In genomic region chr9:128723352-128723865, GRCh38 we compare ENCODE assay signal across 8 cellular contexts. TPM values are rescaled to one million over a fixed set of nuclear protein-coding genes. Genes with fewer than 3 reads are reported as not detected.
DNase-seq lines count a peak whose midpoint lies in the region; ATAC-seq and TF ChIP-seq lines count a peak whose summit lies in the region.

No MANE protein-coding gene starts in this region.

- H3K27me3 Mint-ChIP-seq in brain = peaks cover 4% of the 10 kb centered on the region

- peaks cover 0 to 4% (median 0%) of the 10 kb centered on the region in 5 experiments for H3K9me3 Mint-ChIP-seq in brain

- H3K23ac ChIP-seq in mesenchymal stem cell (ENCODE audit: low read length in 2 of 2) = peak overlapping the region in 1 of 2 experiments; percentile 61

- H3K4me1 ChIP-seq in heart right ventricle (peaks cover 0 to 25% (median 9%) of the 10 kb centered on the region in 9 donors), mesenchymal stem cell (ENCODE audit: control insufficient read depth, insufficient read depth, low read depth, low read length) (peaks cover 25% of the 10 kb centered on the region), aorta (ENCODE audit: control insufficient read depth in 1 of 2, insufficient read depth in 2 of 2, low read length in 2 of 2) (no peaks in the 10 kb centered on the region)

- H4K8ac ChIP-seq in mesenchymal stem cell (ENCODE audit: low read length) = peak overlapping the region; percentile 47

- ATAC-seq in heart right ventricle (no peak), aorta (ENCODE audit: low FRiP score) (no peak), GM18858 (IDR thresholded peaks at IDR 0.05; ENCODE audit: unreplicated experiment) (no peak)

- H2BK120ac ChIP-seq in mesenchymal stem cell (ENCODE audit: low read depth, low read length) = no peak overlapping the region

- H2AK5ac ChIP-seq in mesenchymal stem cell (ENCODE audit: low read length, severe bottlenecking) = no peak overlapping the region

- peak overlapping the region in 4 of 5 experiments; percentile 16 to 85 (median 72) for H3K27ac Mint-ChIP-seq in brain

- no peak overlapping the region for H2BK12ac ChIP-seq in mesenchymal stem cell (ENCODE audit: low read length in 2 of 2)

- H3K4me1 Mint-ChIP-seq in brain = peaks cover 17% of the 10 kb centered on the region

- H3K79me1 ChIP-seq in mesenchymal stem cell (replicated peaks; ENCODE audit: low read length, poor library complexity, severe bottlenecking) = peaks cover 2% of the 10 kb centered on the region

- intact Hi-C loops in heart right ventricle (cut with DNase I) (loop anchor here in 1 of 10 donors (2.0 kb wide), 1 partner anchor 17 kb away; no protein-coding TSS in a partner anchor), cardiac septum (cut with DNase I) (no loop called here), aorta (cut with DNase I) (no loop called here)

- H3K18ac ChIP-seq in mesenchymal stem cell (ENCODE audit: low read depth in 1 of 2, low read length in 2 of 2) = peak overlapping the region in 1 of 2 experiments; percentile 90

- H3K27ac ChIP-seq in heart right ventricle = peak overlapping the region in 9 of 10 donors; percentile 49 to 86 (median 71)
- H3K27ac ChIP-seq in mesenchymal stem cell (ENCODE audit: low read length, poor library complexity, severe bottlenecking) = no peak overlapping the region
- peak overlapping the region in 1 of 2 donors; percentile 72 for H3K27ac ChIP-seq in aorta (ENCODE audit: low read depth in 1 of 2, low read length in 2 of 2)

- no peak overlapping the region for H4K91ac ChIP-seq in mesenchymal stem cell (ENCODE audit: low read length)

- H3K4me3 ChIP-seq in heart right ventricle = peak overlapping the region; percentile 27 to 81 (median 69)
- H3K4me3 ChIP-seq in mesenchymal stem cell (ENCODE audit: insufficient read depth in 1 of 2, low read depth in 1 of 2, low read length in 2 of 2) = peak overlapping the region; percentile 80 to 91
- peak overlapping the region in 1 of 2 donors; percentile 27 for H3K4me3 ChIP-seq in aorta (ENCODE audit: low read length in 2 of 2)

- WGBS in heart right ventricle, 2 donors = 47 to 52% methylated on average over 7 of the region's 7 CpGs
- WGBS in mesenchymal stem cell = 46% methylated on average over 7 of the region's 7 CpGs
- 40 to 43% methylated on average over 7 of the region's 7 CpGs for WGBS in aorta, 2 donors

- no peak overlapping the region for H2BK15ac ChIP-seq in mesenchymal stem cell (ENCODE audit: low read depth, poor library complexity, severe bottlenecking)

- H3K36me3 Mint-ChIP-seq in brain = no peaks in the 10 kb centered on the region

- no peak for DNase-seq in heart right ventricle
- no peak for DNase-seq in cardiac septum (ENCODE audit: low spot score)
- DNase-seq in mesenchymal stem cell = peak; percentile 10
- no peak for DNase-seq in aorta
- no peak for DNase-seq in DMS153 (lab: John Stamatoyannopoulos, UW)
- no peak for DNase-seq in COR-L47 (lab: John Stamatoyannopoulos, UW)

- H3K27me3 ChIP-seq in heart right ventricle = no peaks in the 10 kb centered on the region
- H3K27me3 ChIP-seq in mesenchymal stem cell (ENCODE audit: control insufficient read depth in 1 of 2, insufficient read depth in 1 of 2, low read length in 2 of 2) = no peaks in the 10 kb centered on the region
- H3K27me3 ChIP-seq in aorta (ENCODE audit: control insufficient read depth in 1 of 2, insufficient read depth in 2 of 2, low read length in 1 of 2) = no peaks in the 10 kb centered on the region

- peak overlapping the region in 1 of 2 experiments; percentile 82 for H3K14ac ChIP-seq in mesenchymal stem cell (ENCODE audit: low read length in 2 of 2)

- peak overlapping the region; percentile 79 for H3K4me2 ChIP-seq in mesenchymal stem cell (ENCODE audit: low read length, poor library complexity, severe bottlenecking)

- TF ChIP-seq CTCF in heart right ventricle (IDR thresholded peaks at IDR 0.05) (no peak), brain (conservative IDR thresholded peaks at IDR 0.05) (no peak)

- peak overlapping the region in 1 of 2 experiments; percentile 67 for H3K4ac ChIP-seq in mesenchymal stem cell (ENCODE audit: low read depth in 1 of 2, low read length in 2 of 2)

- peaks cover 0 to 25% (median 0%) of the 10 kb centered on the region in 9 donors for H3K36me3 ChIP-seq in heart right ventricle
- H3K36me3 ChIP-seq in mesenchymal stem cell (ENCODE audit: control insufficient read depth in 1 of 2, insufficient read depth in 2 of 2, low read depth in 1 of 2, low read length in 2 of 2) = peaks cover 5 to 33% of the 10 kb centered on the region in 2 experiments
- no peaks in the 10 kb centered on the region for H3K36me3 ChIP-seq in aorta (ENCODE audit: control insufficient read depth in 1 of 2, insufficient read depth in 2 of 2, low read length in 1 of 2)

- H3K9me3 ChIP-seq in heart right ventricle (no peaks in the 10 kb centered on the region), mesenchymal stem cell (ENCODE audit: control insufficient read depth, low read length) (no peaks in the 10 kb centered on the region), aorta (ENCODE audit: control insufficient read depth, low read length) (no peaks in the 10 kb centered on the region)

- H2AFZ ChIP-seq in mesenchymal stem cell (ENCODE audit: low read depth, low read length) = peak overlapping the region; percentile 46

- peak overlapping the region; percentile 87 for H3K9ac ChIP-seq in mesenchymal stem cell (ENCODE audit: low read length)

- H2BK5ac ChIP-seq in mesenchymal stem cell (ENCODE audit: low read depth, low read length, poor library complexity, severe bottlenecking) = no peak overlapping the region

- peak overlapping the region; percentile 83 to 90 (median 86) for H3K4me3 Mint-ChIP-seq in brain

RNA-seq across cellular contexts. Expression of gene ZDHHC12, which starts 0.5 kb away (rescaled TPM):
- total RNA-seq in heart right ventricle (10 to 100 TPM in 2 of 10 donors, 1 to 10 TPM in 8; 4.1 to 22.5 (median 6.0) TPM), cardiac septum (7.4 TPM), aorta (10 to 100 TPM; 11.2 to 13.1 TPM)
- polyA plus RNA-seq in heart right ventricle (10 to 100 TPM; 15.2 to 36.6 TPM), brain (ENCODE audit: insufficient read depth, low read depth, low replicate concordance) (53.2 TPM), aorta (10 to 100 TPM; 21.3 to 30.9 TPM)
- 28.9 TPM for polyA plus RNA-seq in mesenchymal stem cell (2013, experiment 1 of 2)
- polyA plus RNA-seq in mesenchymal stem cell (2013, experiment 2 of 2) = 26.9 TPM

RNA-seq across cellular contexts. Expression of gene PKN3, which starts 21.1 kb away (rescaled TPM):
- total RNA-seq in heart right ventricle (1 to 10 TPM; 3.7 to 8.9 (median 4.7) TPM), cardiac septum (6.2 TPM), aorta (10 to 100 TPM in 1 of 2 donors, 1 to 10 TPM in 1; 7.1 to 11.1 TPM)
- polyA plus RNA-seq in heart right ventricle (10 to 100 TPM; 10.6 to 12.7 TPM), brain (ENCODE audit: insufficient read depth, low read depth, low replicate concordance) (14.2 TPM), aorta (1 to 10 TPM; 1.3 to 2.5 TPM)
- 2.0 TPM for polyA plus RNA-seq in mesenchymal stem cell (2013, experiment 1 of 2)
- polyA plus RNA-seq in mesenchymal stem cell (2013, experiment 2 of 2) = 2.0 TPM

RNA-seq across cellular contexts. Expression of gene SET, which starts 34.4 kb away (rescaled TPM):
- 100 to 1,000 TPM; 183 to 228 (median 202) TPM for total RNA-seq in heart right ventricle
- polyA plus RNA-seq in heart right ventricle = 100 to 1,000 TPM in 1 of 2 donors, 10 to 100 TPM in 1; 87.0 to 138 TPM
- 212 TPM for total RNA-seq in cardiac septum
- polyA plus RNA-seq in brain (ENCODE audit: insufficient read depth, low read depth, low replicate concordance) = 527 TPM
- polyA plus RNA-seq in mesenchymal stem cell (2013, experiment 1 of 2) = 293 TPM
- polyA plus RNA-seq in mesenchymal stem cell (2013, experiment 2 of 2) = 300 TPM
- 100 to 1,000 TPM; 190 to 195 TPM for total RNA-seq in aorta
- 100 to 1,000 TPM in 1 of 2 donors, 10 to 100 TPM in 1; 98.5 to 167 TPM for polyA plus RNA-seq in aorta

RNA-seq across cellular contexts. Expression of gene ZER1, which starts 48.3 kb away (rescaled TPM):
- total RNA-seq in heart right ventricle (10 to 100 TPM; 51.8 to 71.1 (median 60.9) TPM), cardiac septum (51.8 TPM), aorta (10 to 100 TPM; 29.6 to 42.9 TPM)
- polyA plus RNA-seq in heart right ventricle (10 to 100 TPM; 24.3 to 36.3 TPM), brain (ENCODE audit: insufficient read depth, low read depth, low replicate concordance) (96.5 TPM), aorta (10 to 100 TPM; 14.5 to 39.6 TPM)
- polyA plus RNA-seq in mesenchymal stem cell (2013, experiment 1 of 2) = 22.8 TPM
- polyA plus RNA-seq in mesenchymal stem cell (2013, experiment 2 of 2) = 22.7 TPM
